1 cellular context compared by ENCODE assay signal in the genomic region with DNA sequence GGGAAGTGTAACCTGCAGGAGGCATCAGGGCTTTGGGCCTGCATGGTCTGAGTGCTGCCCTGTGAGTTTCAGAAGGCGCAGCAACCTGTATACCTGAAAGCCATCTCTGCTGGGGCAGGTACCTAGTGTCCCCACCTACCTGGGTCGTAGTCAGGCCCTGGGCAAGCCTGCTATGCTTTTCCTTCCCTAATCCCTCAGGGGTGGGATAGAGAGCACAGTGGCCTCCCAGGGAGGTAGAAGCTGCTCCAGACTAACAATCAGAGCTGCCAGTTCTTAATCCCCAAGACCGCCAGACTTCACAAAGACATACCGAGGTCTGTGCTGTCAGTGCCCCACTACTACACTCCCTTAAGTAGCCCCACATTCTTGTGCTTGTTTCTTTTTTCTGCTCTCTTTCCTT.
TF ChIP-seq lines count a peak whose summit lies in the region.

No MANE protein-coding gene starts in this region.

TF ChIP-seq in GM23338, 12 proteins besides CTCF, POLR2A, EP300 and RAD21 (continued from another document):
- TF ChIP-seq, protein P1, sequence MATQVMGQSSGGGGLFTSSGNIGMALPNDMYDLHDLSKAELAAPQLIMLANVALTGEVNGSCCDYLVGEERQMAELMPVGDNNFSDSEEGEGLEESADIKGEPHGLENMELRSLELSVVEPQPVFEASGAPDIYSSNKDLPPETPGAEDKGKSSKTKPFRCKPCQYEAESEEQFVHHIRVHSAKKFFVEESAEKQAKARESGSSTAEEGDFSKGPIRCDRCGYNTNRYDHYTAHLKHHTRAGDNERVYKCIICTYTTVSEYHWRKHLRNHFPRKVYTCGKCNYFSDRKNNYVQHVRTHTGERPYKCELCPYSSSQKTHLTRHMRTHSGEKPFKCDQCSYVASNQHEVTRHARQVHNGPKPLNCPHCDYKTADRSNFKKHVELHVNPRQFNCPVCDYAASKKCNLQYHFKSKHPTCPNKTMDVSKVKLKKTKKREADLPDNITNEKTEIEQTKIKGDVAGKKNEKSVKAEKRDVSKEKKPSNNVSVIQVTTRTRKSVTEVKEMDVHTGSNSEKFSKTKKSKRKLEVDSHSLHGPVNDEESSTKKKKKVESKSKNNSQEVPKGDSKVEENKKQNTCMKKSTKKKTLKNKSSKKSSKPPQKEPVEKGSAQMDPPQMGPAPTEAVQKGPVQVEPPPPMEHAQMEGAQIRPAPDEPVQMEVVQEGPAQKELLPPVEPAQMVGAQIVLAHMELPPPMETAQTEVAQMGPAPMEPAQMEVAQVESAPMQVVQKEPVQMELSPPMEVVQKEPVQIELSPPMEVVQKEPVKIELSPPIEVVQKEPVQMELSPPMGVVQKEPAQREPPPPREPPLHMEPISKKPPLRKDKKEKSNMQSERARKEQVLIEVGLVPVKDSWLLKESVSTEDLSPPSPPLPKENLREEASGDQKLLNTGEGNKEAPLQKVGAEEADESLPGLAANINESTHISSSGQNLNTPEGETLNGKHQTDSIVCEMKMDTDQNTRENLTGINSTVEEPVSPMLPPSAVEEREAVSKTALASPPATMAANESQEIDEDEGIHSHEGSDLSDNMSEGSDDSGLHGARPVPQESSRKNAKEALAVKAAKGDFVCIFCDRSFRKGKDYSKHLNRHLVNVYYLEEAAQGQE (IDR thresholded peaks at IDR 0.05; ENCODE audit: unreplicated experiment), result no peak
- TF ChIP-seq CREB1 (CRISPR knock-in tag; IDR thresholded peaks at IDR 0.05; ENCODE audit: low read depth), result no peak
- no peak for TF ChIP-seq NANOG (IDR thresholded peaks at IDR 0.05; ENCODE audit: borderline replicate concordance)
- TF ChIP-seq JUNB (IDR thresholded peaks at IDR 0.05; ENCODE audit: unreplicated experiment), result no peak
